ENCODE assay signal across 8 cellular contexts in genomic region chr1:32816676-32817158, GRCh38. TPM values are rescaled to one million over a fixed set of nuclear protein-coding genes. Genes with fewer than 3 reads are reported as not detected.
DNase-seq lines count a peak whose midpoint lies in the region; ATAC-seq and TF ChIP-seq lines count a peak whose summit lies in the region.

No MANE protein-coding gene starts in this region.

- in situ Hi-C loops in SK-MEL-5 (cut with HindIII; ENCODE audit: low pct_unique_long_range_greater_than_20kb, low sequenced_read_pairs): no loop called here

- ATAC-seq in Right ventricle myocardium superior (ENCODE audit: poor library complexity) (peak; percentile 1), HG03135 (IDR thresholded peaks at IDR 0.05; ENCODE audit: unreplicated experiment) (peak; percentile 1), mucosa of descending colon (peak; percentile 1)

- H3K36me3 ChIP-seq in mucosa of descending colon (ENCODE audit: low read depth): no peaks in the 10 kb centered on the region

- no peaks in the 10 kb centered on the region for H3K9me3 ChIP-seq in mucosa of descending colon

- DNase-seq in Right ventricle myocardium superior (no peak), cardiac septum (ENCODE audit: low spot score) (no peak), SK-MEL-5 (ENCODE audit: low read depth, low spot score) (peak; percentile 42), epithelial cell of esophagus (ENCODE audit: low read depth) (peak; percentile 91), mucosa of descending colon (peak in 1 of 3 donors; percentile 38), SK-N-DZ (ENCODE audit: low spot score) (no peak), GM10248 (ENCODE audit: extremely low spot score) (no peak)

- TF ChIP-seq CTCF in epithelial cell of esophagus (IDR thresholded peaks at IDR 0.05; ENCODE audit: insufficient read depth, low read depth, low read length, missing control alignments): no peak
- no peak for TF ChIP-seq CTCF in mucosa of descending colon (IDR thresholded peaks at IDR 0.05)
- TF ChIP-seq CTCF in GM10248 (IDR thresholded peaks at IDR 0.05; ENCODE audit: control extremely low read depth, extremely low read depth, low read depth, missing control alignments): no peak

- intact Hi-C loops in Right ventricle myocardium superior (cut with DNase I): no loop called here
- intact Hi-C loops in cardiac septum (cut with DNase I): loop anchor here (2.0 to 5.0 kb wide), 2 partner anchors 56 to 166 kb away; partner anchors contain the start of genes FNDC5, RBBP4 and ZBTB8OS
- intact Hi-C loops in mucosa of descending colon (cut with DNase I, micrococcal nuclease): no loop called here

- CTCF ChIA-PET in GM10248 (lab: Yijun Ruan, JAX): interaction anchor here (1.2 to 2.3 kb wide), 2 partner anchors 44 to 104 kb away, joined by 3 to 8 read pairs; no protein-coding TSS in a partner anchor

- H3K4me3 ChIP-seq in epithelial cell of esophagus (ENCODE audit: low read length) (peak overlapping the region; percentile 92), mucosa of descending colon (peak overlapping the region; percentile 91)

- peaks cover 25% of the 10 kb centered on the region for H3K4me1 ChIP-seq in mucosa of descending colon (ENCODE audit: low read depth)

- POLR2A ChIA-PET in GM10248 (lab: Yijun Ruan, JAX): interaction anchor here (0.5 to 0.7 kb wide), 3 partner anchors 41 to 296 kb away, joined by 3 read pairs; partner anchors contain the start of gene RBBP4

RNA-seq across cellular contexts. Expression of gene YARS1, which starts 0.4 kb away (rescaled TPM):
- total RNA-seq in Right ventricle myocardium superior (34.1 TPM), cardiac septum (27.8 TPM), mucosa of descending colon (10 to 100 TPM; 47.0 to 66.7 (median 54.8) TPM)
- 137 and 153 TPM in 2 replicates for total RNA-seq in SK-MEL-5 (2014; rRNA removed; shearing (Covaris generic))
- polyA plus RNA-seq in SK-MEL-5 (2015; cell fraction: cytosol; rRNA removed): 193 and 232 TPM in 2 replicates
- polyA plus RNA-seq in SK-MEL-5 (2015; cell fraction: nucleus; rRNA removed): 254 and 269 TPM in 2 replicates
- 57.1 and 64.9 TPM in 2 replicates for polyA plus RNA-seq in SK-N-DZ (2014; cell fraction: cytosol; rRNA removed)
- polyA plus RNA-seq in SK-N-DZ (2014; cell fraction: nucleus; rRNA removed): 79.6 and 96.0 TPM in 2 replicates

RNA-seq across cellular contexts. Expression of gene S100PBP, which starts 0.7 kb away (rescaled TPM):
- total RNA-seq in Right ventricle myocardium superior (12.7 TPM), cardiac septum (12.5 TPM), mucosa of descending colon (10 to 100 TPM; 23.7 to 38.8 (median 31.0) TPM)
- 16.9 and 21.3 TPM in 2 replicates for total RNA-seq in SK-MEL-5 (2014; rRNA removed; shearing (Covaris generic))
- 13.4 and 13.6 TPM in 2 replicates for polyA plus RNA-seq in SK-MEL-5 (2015; cell fraction: cytosol; rRNA removed)
- 57.3 and 97.6 TPM in 2 replicates for polyA plus RNA-seq in SK-MEL-5 (2015; cell fraction: nucleus; rRNA removed)
- polyA plus RNA-seq in SK-N-DZ (2014; cell fraction: cytosol; rRNA removed): 27.6 and 30.1 TPM in 2 replicates
- polyA plus RNA-seq in SK-N-DZ (2014; cell fraction: nucleus; rRNA removed): 32.6 and 50.4 TPM in 2 replicates

RNA-seq across cellular contexts. Expression of gene FNDC5, which starts 54.0 kb away (rescaled TPM):
- 139 TPM for total RNA-seq in Right ventricle myocardium superior
- total RNA-seq in cardiac septum: 18.7 TPM
- total RNA-seq in SK-MEL-5 (2014; rRNA removed; shearing (Covaris generic)): 0.42 TPM in 1 of 2 replicates, not detected in the other
- polyA plus RNA-seq in SK-MEL-5 (2015; cell fraction: cytosol; rRNA removed): not detected in 2 replicates
- polyA plus RNA-seq in SK-MEL-5 (2015; cell fraction: nucleus; rRNA removed): 0.23 TPM in 1 of 2 replicates, not detected in the other
- total RNA-seq in mucosa of descending colon: under 1 TPM; 0.38 to 0.51 (median 0.41) TPM
- polyA plus RNA-seq in SK-N-DZ (2014; cell fraction: cytosol; rRNA removed): 62.7 and 71.9 TPM in 2 replicates
- polyA plus RNA-seq in SK-N-DZ (2014; cell fraction: nucleus; rRNA removed): 190 and 277 TPM in 2 replicates

Comparison
In these comparisons a context has a peak if more than half of its experiments do, and no peak if none do; other contexts are left out.
1. DNase-seq: peak in SK-MEL-5 (single experiment) and epithelial cell of esophagus (single experiment); none in Right ventricle myocardium superior (single experiment), cardiac septum (single experiment), SK-N-DZ (single experiment) and GM10248 (single experiment).
2. RNA of gene FNDC5, which starts 54.0 kb away (total RNA-seq): 139 TPM in Right ventricle myocardium superior (single experiment) and 18.7 TPM in cardiac septum (single experiment); 0.42 TPM in SK-MEL-5 and 0.38 to 0.51 TPM in mucosa of descending colon; every median in the first group is over 10 times any median in the second.
3. Peak in every context shown above with its lines, with median percentiles within 50 percentile points of each other: ATAC-seq.